Comparison of ENCODE assay signal across 8 cellular contexts in the genomic region with DNA sequence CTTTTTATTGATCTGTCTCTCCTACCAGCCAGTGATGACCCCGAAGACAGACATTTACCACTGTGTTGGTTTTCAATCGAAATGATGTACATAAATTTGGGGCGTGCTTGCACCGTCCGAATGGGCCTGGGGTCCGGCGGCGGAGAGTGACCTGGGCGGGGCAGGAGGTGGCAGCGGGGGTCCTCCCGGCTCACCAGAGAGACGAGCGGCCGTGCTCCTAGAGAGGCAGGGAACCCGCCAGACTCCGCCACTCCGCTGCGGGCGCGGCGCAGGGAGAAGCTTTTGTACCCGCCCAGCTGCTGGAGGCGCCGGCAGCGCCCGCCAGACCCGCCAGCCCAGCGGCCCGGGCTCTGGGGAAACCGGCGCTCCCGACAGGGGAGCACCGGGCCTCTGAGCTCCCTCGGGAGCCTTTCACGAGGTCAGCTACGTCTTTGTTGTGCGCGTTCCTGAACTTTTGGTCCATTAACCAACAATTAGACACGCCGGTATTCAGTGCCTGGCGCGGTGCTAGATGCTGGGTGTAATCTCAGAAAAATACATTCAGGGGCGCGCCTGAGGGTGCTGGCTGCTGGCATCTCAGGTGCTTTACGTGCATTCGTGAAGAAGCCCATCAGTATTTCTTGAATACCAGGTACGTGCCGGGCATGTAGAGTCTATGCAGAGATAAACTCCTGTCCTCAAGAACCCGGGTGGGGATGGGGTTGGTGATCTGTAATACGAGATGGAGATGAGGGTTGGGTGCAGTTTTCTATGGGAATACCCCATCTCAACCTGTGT. TPM values are rescaled to one million over a fixed set of nuclear protein-coding genes. Genes with fewer than 3 reads are reported as not detected.
DNase-seq lines count a peak whose midpoint lies in the region; ATAC-seq and TF ChIP-seq lines count a peak whose summit lies in the region.

PGBD1 (plus strand) TSS at position 285 of the 777 bp plus-strand sequence. CDS start 2,242 bp downstream, outside the sequence.

- H2AFZ ChIP-seq in neural cell (ENCODE audit: low read depth, low read length), result peak within 1 kb of the TSS; percentile 75

- peaks cover 8% of the 10 kb centered on the region for H3K4me1 ChIP-seq in foreskin keratinocyte

- no peaks in the 10 kb centered on the region for H3K9me3 ChIP-seq in neural cell (ENCODE audit: low read length)

- TF ChIP-seq RAD21 in neural cell (conservative IDR thresholded peaks at IDR 0.05), result peak; percentile 41

- H3K27me3 ChIP-seq in foreskin keratinocyte (no peaks in the 10 kb centered on the region), neural cell (ENCODE audit: insufficient read depth, low read depth, low read length) (no peaks in the 10 kb centered on the region)

- TF ChIP-seq EP300 in neural cell (conservative IDR thresholded peaks at IDR 0.05; ENCODE audit: poor library complexity, severe bottlenecking), result no peak

- DNase-seq in DMS79 treated with DMSO at 0.1 percent for 48 hours (lab: John Stamatoyannopoulos, UW) (peak; percentile 75), KBM-7 (peak; percentile 85), foreskin keratinocyte (peak; percentile 50 to 100), superior temporal gyrus (ENCODE audit: extremely low spot score) (peak; percentile 57)
- peak; percentile 77 for DNase-seq in activated effector memory CD4-positive, alpha-beta T cell treated with anti-CD3 and anti-CD28 coated beads, Interleukin-2, amount 50 U/mL, for 16 hours

- in situ Hi-C loops in KBM-7 (cut with MboI; ENCODE audit: low pct_unique_long_range_greater_than_20kb, low sequenced_read_pairs), result no loop called here

- ATAC-seq in GM21576 (IDR thresholded peaks at IDR 0.05; ENCODE audit: unreplicated experiment) (peak; percentile 79), foreskin keratinocyte (peak; percentile 93)

- peak; percentile 2 for TF ChIP-seq CTCF in foreskin keratinocyte (conservative IDR thresholded peaks at IDR 0.05)
- TF ChIP-seq CTCF in neural cell (IDR thresholded peaks at IDR 0.05; ENCODE audit: poor library complexity, severe bottlenecking), result peak; percentile 37

- H3K4me2 ChIP-seq in neural cell (ENCODE audit: low read length), result peak within 1 kb of the TSS; percentile 91

- H3K79me2 ChIP-seq in neural cell (replicated peaks; ENCODE audit: insufficient read depth, low read length), result peaks cover 32% of the 10 kb centered on the region

- no peaks in the 10 kb centered on the region for H4K20me1 ChIP-seq in neural cell (ENCODE audit: insufficient read depth)

- H3F3A ChIP-seq in neural cell (ENCODE audit: insufficient read depth, low read length, poor library complexity, severe bottlenecking), result peaks cover 4% of the 10 kb centered on the region

- H3K9ac ChIP-seq in neural cell (ENCODE audit: low read length), result peak within 1 kb of the TSS; percentile 79

- H3K27ac ChIP-seq in foreskin keratinocyte (no peak within 1 kb of the TSS), neural cell (ENCODE audit: low read length) (peak within 1 kb of the TSS; percentile 71)

- H3K9me2 ChIP-seq in neural cell (ENCODE audit: insufficient read depth, low read length), result no peaks in the 10 kb centered on the region

- H3K36me3 ChIP-seq in neural cell (ENCODE audit: insufficient read depth, low read length), result peaks cover 12% of the 10 kb centered on the region

- H3K4me3 ChIP-seq in neural cell (ENCODE audit: low read length), result peak within 1 kb of the TSS; percentile 88

TF ChIP-seq in PFSK-1, 5 proteins besides CTCF, POLR2A, EP300 and RAD21:
- TF ChIP-seq SIN3A (IDR thresholded peaks at IDR 0.05; ENCODE audit: borderline replicate concordance, insufficient read depth, low read length) (peak; percentile 67; the same call in 1 of the 2 replicates), FOXP2 (optimal IDR thresholded peaks at IDR 0.05; ENCODE audit: borderline replicate concordance, extremely low read depth, extremely low read length, insufficient read depth) (peak; percentile 65), POLR2AphosphoS5 (IDR thresholded peaks at IDR 0.05; ENCODE audit: low read depth, low read length) (peak; percentile 82), TAF1 (IDR thresholded peaks at IDR 0.05; ENCODE audit: borderline replicate concordance, insufficient read depth, low read length) (peak; percentile 82)
- TF ChIP-seq, protein P1, sequence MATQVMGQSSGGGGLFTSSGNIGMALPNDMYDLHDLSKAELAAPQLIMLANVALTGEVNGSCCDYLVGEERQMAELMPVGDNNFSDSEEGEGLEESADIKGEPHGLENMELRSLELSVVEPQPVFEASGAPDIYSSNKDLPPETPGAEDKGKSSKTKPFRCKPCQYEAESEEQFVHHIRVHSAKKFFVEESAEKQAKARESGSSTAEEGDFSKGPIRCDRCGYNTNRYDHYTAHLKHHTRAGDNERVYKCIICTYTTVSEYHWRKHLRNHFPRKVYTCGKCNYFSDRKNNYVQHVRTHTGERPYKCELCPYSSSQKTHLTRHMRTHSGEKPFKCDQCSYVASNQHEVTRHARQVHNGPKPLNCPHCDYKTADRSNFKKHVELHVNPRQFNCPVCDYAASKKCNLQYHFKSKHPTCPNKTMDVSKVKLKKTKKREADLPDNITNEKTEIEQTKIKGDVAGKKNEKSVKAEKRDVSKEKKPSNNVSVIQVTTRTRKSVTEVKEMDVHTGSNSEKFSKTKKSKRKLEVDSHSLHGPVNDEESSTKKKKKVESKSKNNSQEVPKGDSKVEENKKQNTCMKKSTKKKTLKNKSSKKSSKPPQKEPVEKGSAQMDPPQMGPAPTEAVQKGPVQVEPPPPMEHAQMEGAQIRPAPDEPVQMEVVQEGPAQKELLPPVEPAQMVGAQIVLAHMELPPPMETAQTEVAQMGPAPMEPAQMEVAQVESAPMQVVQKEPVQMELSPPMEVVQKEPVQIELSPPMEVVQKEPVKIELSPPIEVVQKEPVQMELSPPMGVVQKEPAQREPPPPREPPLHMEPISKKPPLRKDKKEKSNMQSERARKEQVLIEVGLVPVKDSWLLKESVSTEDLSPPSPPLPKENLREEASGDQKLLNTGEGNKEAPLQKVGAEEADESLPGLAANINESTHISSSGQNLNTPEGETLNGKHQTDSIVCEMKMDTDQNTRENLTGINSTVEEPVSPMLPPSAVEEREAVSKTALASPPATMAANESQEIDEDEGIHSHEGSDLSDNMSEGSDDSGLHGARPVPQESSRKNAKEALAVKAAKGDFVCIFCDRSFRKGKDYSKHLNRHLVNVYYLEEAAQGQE (IDR thresholded peaks at IDR 0.05; ENCODE audit: insufficient read depth in 1 of 2, low read depth in 2 of 2, low read length in 2 of 2), result no peak

TF ChIP-seq in neural cell, 6 proteins besides CTCF, POLR2A, EP300 and RAD21:
- peak; percentile 47 for TF ChIP-seq TAF1 (IDR thresholded peaks at IDR 0.05; ENCODE audit: low read depth)
- peak; percentile 74 for TF ChIP-seq MXI1 (conservative IDR thresholded peaks at IDR 0.05; ENCODE audit: poor library complexity, severe bottlenecking)
- TF ChIP-seq POLR2AphosphoS5 (IDR thresholded peaks at IDR 0.05), result peak; percentile 47
- peak; percentile 49 for TF ChIP-seq SMC3 (conservative IDR thresholded peaks at IDR 0.05; ENCODE audit: poor library complexity)
- no peak for TF ChIP-seq EZH2 (IDR thresholded peaks at IDR 0.05; ENCODE audit: borderline replicate concordance, insufficient read depth, low read length, poor library complexity, severe bottlenecking)
- TF ChIP-seq, protein P1 (IDR thresholded peaks at IDR 0.05; ENCODE audit: borderline replicate concordance), result peak; percentile 53

RNA-seq across cellular contexts. Expression of gene PGBD1, which starts in this region (rescaled TPM):
- 2.5 TPM for polyA plus RNA-seq in PFSK-1 (2012; ENCODE audit: insufficient read length, low read depth)
- 5.5 and 6.0 TPM in 2 replicates for total RNA-seq in foreskin keratinocyte
- polyA plus RNA-seq in foreskin keratinocyte (2.9 TPM in 2 replicates), neural cell (32.3 and 34.6 TPM in 2 replicates)
- polyA minus RNA-seq in neural cell, result 26.8 and 30.3 TPM in 2 replicates
